In genomic region chr2:12498286-12498685, GRCh38 we compare ENCODE assay signal across 18 cellular contexts.
A peak's percentile ranks its signal among the peaks of the same experiment; 100 is the strongest.
DNase-seq lines count a peak whose midpoint lies in the region; ATAC-seq, FAIRE-seq and TF ChIP-seq lines count a peak whose summit lies in the region.
"Had no signal": no experiment of that assay in that cellular context is flagged by ENCODE, and none has a peak within 500 bp of the region (broad histone marks: within the 10 kb centered on the region; RNA-seq: fewer than 3 reads in every experiment).

No MANE protein-coding gene starts in this region.

- intact Hi-C loops in activated CD4-positive, alpha-beta T cell treated with anti-CD3 and anti-CD28 coated beads, Interleukin-2, amount 10 ng/mL, durations not matched to agents 24 days and 14 days (cut with micrococcal nuclease), result no loop called here

- no peaks in the 10 kb centered on the region for H4K20me1 ChIP-seq in astrocyte (ENCODE audit: insufficient read depth, low read length)

- H2AFZ ChIP-seq in astrocyte (ENCODE audit: low read depth, low read length), result no peak overlapping the region

- no peak overlapping the region for H3K4me2 ChIP-seq in astrocyte (ENCODE audit: low read length)

- H3K4me3 ChIP-seq in astrocyte (ENCODE audit: insufficient read depth, low read depth, low read length), result no peak overlapping the region
- H3K4me3 ChIP-seq: body of pancreas, Peyer's patch, tibial nerve had no signal

- H3K27ac ChIP-seq in astrocyte (ENCODE audit: low read depth, low read length), result no peak overlapping the region
- H3K27ac ChIP-seq: body of pancreas, C4-2B, Peyer's patch, tibial nerve had no signal

- FAIRE-seq in astrocyte (lab: Jason Lieb, UNC), result no peak
- FAIRE-seq: A204.1, H1 had no signal

- H3K4me1 ChIP-seq in astrocyte (ENCODE audit: insufficient read depth, low read length), result peaks cover 4% of the 10 kb centered on the region
- H3K4me1 ChIP-seq: body of pancreas, Peyer's patch, tibial nerve had no signal

- TF ChIP-seq CTCF in astrocyte (IDR thresholded peaks at IDR 0.05; ENCODE audit: insufficient read depth, low read depth, low read length), result no peak
- peak; percentile 17 for TF ChIP-seq CTCF in osteocyte (IDR thresholded peaks at IDR 0.05)

- H3K27me3 ChIP-seq in astrocyte (ENCODE audit: insufficient read depth, low read length), result no peaks in the 10 kb centered on the region
- H3K27me3 ChIP-seq: body of pancreas, Peyer's patch, tibial nerve had no signal

- no peak overlapping the region for H3K27ac Mint-ChIP-seq in activated CD4-positive, alpha-beta T cell treated with anti-CD3 and anti-CD28 coated beads, Interleukin-2, amount 10 ng/mL, durations not matched to agents 24 days and 14 days
- H3K27ac Mint-ChIP-seq in IgD-negative memory B cell, result peak overlapping the region in 1 of 3 donors; percentile 71
- H3K27ac Mint-ChIP-seq in astrocyte (ENCODE audit: unreplicated experiment), result peak overlapping the region; percentile 21
- H3K27ac Mint-ChIP-seq in osteocyte (ENCODE audit: unreplicated experiment), result peak overlapping the region; percentile 11
- H3K27ac Mint-ChIP-seq: progenitor cell of endocrine pancreas had no signal

- H3K36me3 Mint-ChIP-seq in activated CD4-positive, alpha-beta T cell treated with anti-CD3 and anti-CD28 coated beads, Interleukin-2, amount 10 ng/mL, durations not matched to agents 24 days and 14 days (ENCODE audit: low read depth), result peaks cover 3% of the 10 kb centered on the region
- H3K36me3 Mint-ChIP-seq in IgD-negative memory B cell (no peaks in the 10 kb centered on the region), astrocyte (ENCODE audit: low read depth, unreplicated experiment) (no peaks in the 10 kb centered on the region), osteocyte (ENCODE audit: unreplicated experiment) (no peaks in the 10 kb centered on the region)

- H3K79me2 ChIP-seq in astrocyte (ENCODE audit: insufficient read depth, low read length), result no peaks in the 10 kb centered on the region

- H3K9me3 ChIP-seq in astrocyte (ENCODE audit: insufficient read depth, low read depth, low read length), result no peaks in the 10 kb centered on the region
- H3K9me3 ChIP-seq: body of pancreas, Peyer's patch, tibial nerve had no signal

- no peaks in the 10 kb centered on the region for H3K27me3 Mint-ChIP-seq in activated CD4-positive, alpha-beta T cell treated with anti-CD3 and anti-CD28 coated beads, Interleukin-2, amount 10 ng/mL, durations not matched to agents 24 days and 14 days
- peaks cover 1% of the 10 kb centered on the region for H3K27me3 Mint-ChIP-seq in IgD-negative memory B cell
- H3K27me3 Mint-ChIP-seq in astrocyte (ENCODE audit: low read depth, unreplicated experiment), result no peaks in the 10 kb centered on the region
- H3K27me3 Mint-ChIP-seq in osteocyte (ENCODE audit: unreplicated experiment), result no peaks in the 10 kb centered on the region
- H3K27me3 Mint-ChIP-seq: progenitor cell of endocrine pancreas had no signal

- H3K9ac ChIP-seq in astrocyte (ENCODE audit: low read length), result no peak overlapping the region

- peaks cover 78% of the 10 kb centered on the region for H3K4me1 Mint-ChIP-seq in activated CD4-positive, alpha-beta T cell treated with anti-CD3 and anti-CD28 coated beads, Interleukin-2, amount 10 ng/mL, durations not matched to agents 24 days and 14 days
- peaks cover 51 to 58% (median 52%) of the 10 kb centered on the region in 3 donors for H3K4me1 Mint-ChIP-seq in IgD-negative memory B cell
- peaks cover 29% of the 10 kb centered on the region for H3K4me1 Mint-ChIP-seq in astrocyte (ENCODE audit: low read depth, unreplicated experiment)
- H3K4me1 Mint-ChIP-seq in osteocyte (ENCODE audit: unreplicated experiment), result peaks cover 6% of the 10 kb centered on the region

- peak overlapping the region; percentile 54 for H3K4me3 Mint-ChIP-seq in activated CD4-positive, alpha-beta T cell treated with anti-CD3 and anti-CD28 coated beads, Interleukin-2, amount 10 ng/mL, durations not matched to agents 24 days and 14 days
- peak overlapping the region in 3 of 4 donors; percentile 9 to 86 (median 42) for H3K4me3 Mint-ChIP-seq in IgD-negative memory B cell
- H3K4me3 Mint-ChIP-seq in astrocyte (ENCODE audit: unreplicated experiment), result no peak overlapping the region
- H3K4me3 Mint-ChIP-seq in osteocyte (ENCODE audit: unreplicated experiment), result no peak overlapping the region

- no peaks in the 10 kb centered on the region for H3K36me3 ChIP-seq in astrocyte (ENCODE audit: insufficient read depth, low read length)
- H3K36me3 ChIP-seq: Peyer's patch, tibial nerve had no signal

- H3K9me3 Mint-ChIP-seq in activated CD4-positive, alpha-beta T cell treated with anti-CD3 and anti-CD28 coated beads, Interleukin-2, amount 10 ng/mL, durations not matched to agents 24 days and 14 days, result peaks cover 20% of the 10 kb centered on the region
- H3K9me3 Mint-ChIP-seq in IgD-negative memory B cell (peaks cover 0 to 3% (median 0%) of the 10 kb centered on the region in 3 donors), astrocyte (ENCODE audit: unreplicated experiment) (no peaks in the 10 kb centered on the region), osteocyte (ENCODE audit: unreplicated experiment) (no peaks in the 10 kb centered on the region)

- no peak for ATAC-seq in HG03457 (IDR thresholded peaks at IDR 0.05; ENCODE audit: unreplicated experiment)
- ATAC-seq: body of pancreas had no signal

- DNase-seq in activated CD4-positive, alpha-beta T cell treated with anti-CD3 and anti-CD28 coated beads, Interleukin-2, amount 10 ng/mL, durations not matched to agents 24 days and 14 days, result peak; percentile 52
- DNase-seq in activated CD4-positive, alpha-beta T cell treated with anti-CD3 and anti-CD28 coated beads for 4 hours, result no peak
- DNase-seq in astrocyte (ENCODE audit: low read depth) (no peak), osteocyte (ENCODE audit: extremely low spot score, unreplicated experiment) (no peak)
- DNase-seq in effector CD4-positive, alpha-beta T cell, result no peak
- no peak for DNase-seq in stimulated activated CD4-positive, alpha-beta T cell treated with anti-CD3 and anti-CD28 coated beads, Interleukin-15, amount 100 ng/mL, for 24 hours
- DNase-seq: activated gamma-delta T cell, body of pancreas, KG1, NCI-H1105, Peyer's patch had no signal

Comparison
In these comparisons a context has a peak if more than half of its experiments do, and no peak if none do; other contexts are left out.
1. H3K4me3 Mint-ChIP-seq: peak in activated CD4-positive, alpha-beta T cell treated with anti-CD3 and anti-CD28 coated beads, Interleukin-2, amount 10 ng/mL, durations not matched to agents 24 days and 14 days (single experiment) and IgD-negative memory B cell (3 of 4); none in astrocyte (single experiment) and osteocyte (single experiment).